ENCODE assay signal across 24 cellular contexts in the genomic region with DNA sequence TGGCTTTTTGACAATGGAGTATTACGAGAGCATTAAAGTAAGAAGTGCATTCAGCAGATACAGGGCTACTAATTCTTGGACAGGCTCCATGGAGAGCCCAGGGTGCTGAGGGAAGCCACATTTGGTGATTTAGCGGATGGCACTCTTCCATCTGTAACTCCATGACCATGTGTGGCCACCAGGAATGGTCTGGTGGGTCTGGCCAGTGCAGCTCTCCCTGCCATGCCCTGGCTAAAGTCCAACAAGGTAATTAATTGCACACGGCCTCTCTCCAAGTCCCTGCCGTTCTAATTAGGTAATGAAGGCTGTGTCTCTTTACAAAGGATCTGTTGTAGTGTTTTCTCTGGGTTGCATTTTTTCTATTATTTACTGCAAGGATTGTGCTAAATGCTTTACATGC. TPM values are rescaled to one million over a fixed set of nuclear protein-coding genes. Genes with fewer than 3 reads are reported as not detected.
"Had no signal": no experiment of that assay in that cellular context is flagged by ENCODE, and none has a peak within 500 bp of the region (broad histone marks: within the 10 kb centered on the region; RNA-seq: fewer than 3 reads in every experiment).

No MANE protein-coding gene starts in this region.

- H3K36me3 ChIP-seq: cardiac muscle cell, SJSA1 had no signal

- H3K4me2 ChIP-seq: KMS-11 had no signal

- H3K27ac ChIP-seq: cardiac muscle cell, KMS-11, SJSA1 had no signal

- H3K4me1 ChIP-seq: SJSA1 had no signal

- H3K9ac ChIP-seq: KMS-11 had no signal

- DNase-seq: activated CD4-positive, alpha-beta T cell treated with anti-CD3 and anti-CD28 coated beads for 48 hours; activated CD4-positive, alpha-beta T cell treated with anti-CD3 and anti-CD28 coated beads, Interleukin-2, amount 50 U/mL, for 4 hours; activated CD4-positive, CD25-positive, alpha-beta regulatory T cell treated with anti-CD3 and anti-CD28 coated beads, Interleukin-2, amount 50 U/mL, for 72 hours; activated CD8-positive, alpha-beta memory T cell treated with anti-CD3 and anti-CD28 coated beads, Interleukin-2, amount 10 ng/mL, durations not matched to agents 7 days and 5 days; activated effector memory CD4-positive, alpha-beta T cell treated with anti-CD3 and anti-CD28 coated beads, Interleukin-2, amount 50 U/mL, for 16 hours; activated naive CD4-positive, alpha-beta T cell treated with anti-CD3 and anti-CD28 coated beads for 36 hours; activated T-cell treated with anti-CD3 and anti-CD28 coated beads, Interleukin-2, amount 50 U/mL, for 24 hours; amygdala; cortex of kidney; NCI-H1694 treated with DMSO at 0.1 percent for 48 hours; NCI-H2029 treated with DMSO at 0.1 percent for 48 hours; NCI-H345; NCI-H510A; NCI-H526 treated with DMSO at 0.1 percent for 48 hours; OCI-M1; SHP77; T-helper 17 cell; T-helper 9 cell had no signal

- H3K4me3 ChIP-seq: cardiac muscle cell, SJSA1 had no signal

RNA-seq across cellular contexts. Expression of a gene that starts 4.3 kb away (rescaled TPM):
- total RNA-seq: chondrocyte, MCF 10A, SJSA1 had no signal

RNA-seq across cellular contexts. Expression of a gene that starts 7.3 kb away (rescaled TPM):
- total RNA-seq: activated CD8-positive, alpha-beta memory T cell treated with anti-CD3 and anti-CD28 coated beads, Interleukin-2, amount 10 ng/mL, durations not matched to agents 7 days and 5 days; activated T-helper 1 cell treated with anti-CD3 and anti-CD28 coated beads, Interleukin-12 subunit alpha, Interleukin-12 subunit beta, Interleukin-2, Interleukin-4 antibody, amounts not matched to agents 30 ng/mL and 10 ng/mL and 1 ng/mL, durations not matched to agents 14 hours and 24 hours and 36 hours; chondrocyte; MCF 10A had no signal

RNA-seq across cellular contexts. Expression of a gene that starts 59.7 kb away (rescaled TPM):
- total RNA-seq: activated CD8-positive, alpha-beta memory T cell treated with anti-CD3 and anti-CD28 coated beads, Interleukin-2, amount 10 ng/mL, durations not matched to agents 7 days and 5 days; activated naive CD4-positive, alpha-beta T cell treated with anti-CD3 and anti-CD28 coated beads for 36 hours; activated T-helper 1 cell treated with anti-CD3 and anti-CD28 coated beads, Interleukin-12 subunit alpha, Interleukin-12 subunit beta, Interleukin-2, Interleukin-4 antibody, amounts not matched to agents 30 ng/mL and 10 ng/mL and 1 ng/mL, durations not matched to agents 14 hours and 24 hours and 36 hours; chondrocyte; MCF 10A; SJSA1; T-helper 17 cell had no signal
